In the genomic region with DNA sequence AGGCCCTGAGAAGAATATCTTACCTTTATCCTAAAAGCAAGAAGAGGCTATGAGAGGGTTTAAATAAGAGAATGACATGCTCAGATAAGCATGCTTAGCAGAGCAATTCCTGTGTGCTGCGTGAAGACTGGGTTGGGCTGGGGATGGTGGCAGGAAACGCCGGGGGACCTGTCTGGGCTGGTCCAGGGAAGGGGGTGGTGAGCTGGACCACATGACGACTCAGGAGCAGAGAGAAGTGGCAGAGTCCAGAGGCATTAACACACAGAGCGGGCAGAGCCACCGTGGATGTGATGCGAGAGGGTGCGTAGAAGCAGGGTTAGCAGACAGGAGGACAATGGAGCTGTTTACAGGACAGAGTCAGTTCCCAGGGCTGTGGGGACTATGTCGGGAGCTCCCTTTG, we compare ENCODE assay signal across 29 cellular contexts.
DNase-seq lines count a peak whose midpoint lies in the region; ATAC-seq, FAIRE-seq and TF ChIP-seq lines count a peak whose summit lies in the region.
"Had no signal": no experiment of that assay in that cellular context is flagged by ENCODE, and none has a peak within 500 bp of the region (broad histone marks: within the 10 kb centered on the region; RNA-seq: fewer than 3 reads in every experiment).

No MANE protein-coding gene starts in this region.

- H3K79me2 ChIP-seq in SK-N-SH (ENCODE audit: insufficient read depth), result no peaks in the 10 kb centered on the region

- H3K27ac Mint-ChIP-seq in neural crest cell (ENCODE audit: unreplicated experiment), result peak overlapping the region; percentile 81
- H3K27ac Mint-ChIP-seq in WTC11, result no peak overlapping the region
- H3K27ac Mint-ChIP-seq in activated CD4-positive, alpha-beta T cell treated with anti-CD3 and anti-CD28 coated beads, Interleukin-2, amount 10 ng/mL, durations not matched to agents 24 days and 14 days, result no peak overlapping the region
- H3K27ac Mint-ChIP-seq: activated CD8-positive, alpha-beta memory T cell treated with anti-CD3 and anti-CD28 coated beads, Interleukin-2, amount 10 ng/mL, durations not matched to agents 7 days and 5 days; activated T-cell treated with anti-CD3 and anti-CD28 coated beads, Interleukin-2, amount 50 U/mL, for 72 hours; naive thymus-derived CD4-positive, alpha-beta T cell; stimulated activated naive B cell treated with anti-CD40 and anti-IgM and Interleukin-4, amounts not matched to agents 10 μg/mL and 1 μg/mL and 100 μg/mL, for 72 hours had no signal

- no peak for TF ChIP-seq RAD21 in SK-N-SH (IDR thresholded peaks at IDR 0.05; ENCODE audit: low read length)

- H3K4me1 Mint-ChIP-seq in neural crest cell (peaks cover 12% of the 10 kb centered on the region), WTC11 (no peaks in the 10 kb centered on the region)
- H3K4me1 Mint-ChIP-seq in activated CD4-positive, alpha-beta T cell treated with anti-CD3 and anti-CD28 coated beads, Interleukin-2, amount 10 ng/mL, durations not matched to agents 24 days and 14 days, result no peaks in the 10 kb centered on the region
- H3K4me1 Mint-ChIP-seq: activated CD8-positive, alpha-beta memory T cell treated with anti-CD3 and anti-CD28 coated beads, Interleukin-2, amount 10 ng/mL, durations not matched to agents 7 days and 5 days; naive thymus-derived CD4-positive, alpha-beta T cell; stimulated activated naive B cell treated with anti-CD40 and anti-IgM and Interleukin-4, amounts not matched to agents 10 μg/mL and 1 μg/mL and 100 μg/mL, for 72 hours had no signal

- POLR2A ChIA-PET in SK-N-SH (lab: Yijun Ruan, JAX) (no interaction called here), WTC11 (lab: Charles Lee) (no interaction called here)

- DNase-seq in SK-N-SH (peak; percentile 42), bronchial epithelial cell (ENCODE audit: low read depth) (peak; percentile 94), neural crest cell (ENCODE audit: low read depth, low spot score) (no peak), WTC11 (ENCODE audit: low spot score) (no peak), epidermal melanocyte (ENCODE audit: insufficient read length, low spot score) (no peak)
- no peak for DNase-seq in activated CD4-positive, alpha-beta T cell treated with anti-CD3 and anti-CD28 coated beads, Interleukin-2, amount 10 ng/mL, durations not matched to agents 24 days and 14 days
- DNase-seq: activated CD4-positive, alpha-beta T cell treated with anti-CD3 and anti-CD28 coated beads, Interleukin-2, amount 50 U/mL, for 4 hours; activated CD8-positive, alpha-beta memory T cell treated with anti-CD3 and anti-CD28 coated beads, Interleukin-2, amount 10 ng/mL, durations not matched to agents 7 days and 5 days; activated T-cell treated with anti-CD3 and anti-CD28 coated beads, Interleukin-2, amount 50 U/mL, for 72 hours; Calu3; caudate nucleus; effector CD8-positive, alpha-beta T cell; EL; H7; heart left ventricle; naive thymus-derived CD4-positive, alpha-beta T cell; NCI-H1436; NCI-H2081; NCI-H446; SJCRH30; stimulated activated naive B cell treated with anti-CD40 and anti-IgM and Interleukin-4, amounts not matched to agents 10 μg/mL and 1 μg/mL and 100 μg/mL, for 72 hours had no signal

- no peaks in the 10 kb centered on the region for H3K36me3 Mint-ChIP-seq in neural crest cell (ENCODE audit: low read depth)
- no peaks in the 10 kb centered on the region for H3K36me3 Mint-ChIP-seq in WTC11
- no peaks in the 10 kb centered on the region for H3K36me3 Mint-ChIP-seq in activated CD4-positive, alpha-beta T cell treated with anti-CD3 and anti-CD28 coated beads, Interleukin-2, amount 10 ng/mL, durations not matched to agents 24 days and 14 days (ENCODE audit: low read depth)
- H3K36me3 Mint-ChIP-seq: activated CD8-positive, alpha-beta memory T cell treated with anti-CD3 and anti-CD28 coated beads, Interleukin-2, amount 10 ng/mL, durations not matched to agents 7 days and 5 days; naive thymus-derived CD4-positive, alpha-beta T cell; stimulated activated naive B cell treated with anti-CD40 and anti-IgM and Interleukin-4, amounts not matched to agents 10 μg/mL and 1 μg/mL and 100 μg/mL, for 72 hours had no signal

- no peaks in the 10 kb centered on the region for H4K20me1 ChIP-seq in SK-N-SH (ENCODE audit: insufficient read depth)

- H3K9ac ChIP-seq in SK-N-SH, result no peak overlapping the region
- H3K9ac ChIP-seq: KMS-11 had no signal

- 0 out of 2 replicates have a peak overlapping the region, but pooled peaks have one; percentile 52 for H2AFZ ChIP-seq in SK-N-SH (ENCODE audit: low read depth)

- CTCF ChIA-PET in SK-N-SH (lab: Yijun Ruan, JAX) (interaction anchor here (0.7 to 1.2 kb wide), 5 partner anchors 29 to 122 kb away, joined by 3 to 4 read pairs (median 3); no protein-coding TSS in a partner anchor), WTC11 (lab: Charles Lee) (interaction anchor here (1.1 to 2.2 kb wide), 2 partner anchors 29 to 121 kb away, joined by 3 to 8 read pairs; no protein-coding TSS in a partner anchor)

- TF ChIP-seq CTCF in SK-N-SH (IDR thresholded peaks at IDR 0.05), result no peak
- TF ChIP-seq CTCF in bronchial epithelial cell (IDR thresholded peaks at IDR 0.05; ENCODE audit: insufficient read depth, low read length, severe bottlenecking), result no peak
- no peak for TF ChIP-seq CTCF in neural crest cell (conservative IDR thresholded peaks at IDR 0.05)
- no peak for TF ChIP-seq CTCF in WTC11 (IDR thresholded peaks at IDR 0.05)

- H3K27me3 ChIP-seq in SK-N-SH (ENCODE audit: insufficient read depth) (no peaks in the 10 kb centered on the region), bronchial epithelial cell (ENCODE audit: control insufficient read depth, insufficient read depth, low read length) (no peaks in the 10 kb centered on the region)
- H3K27me3 ChIP-seq: ascending aorta, esophagus muscularis mucosa, heart left ventricle, SJCRH30 had no signal

- no peak for TF ChIP-seq EP300 in SK-N-SH (IDR thresholded peaks at IDR 0.05; ENCODE audit: borderline replicate concordance in 1 of 2, low read depth in 1 of 2, low read length in 1 of 2)

- no peak overlapping the region for H3K4me2 ChIP-seq in SK-N-SH
- H3K4me2 ChIP-seq: KMS-11 had no signal

- H3K9me3 ChIP-seq in SK-N-SH, result no peaks in the 10 kb centered on the region
- H3K9me3 ChIP-seq: ascending aorta, esophagus muscularis mucosa, heart left ventricle, SJCRH30 had no signal

- H3K36me3 ChIP-seq in SK-N-SH (replicated peaks in 1 of 2; ENCODE audit: control insufficient read depth in 1 of 2, insufficient read depth in 2 of 2, low read length in 1 of 2) (no peaks in the 10 kb centered on the region), bronchial epithelial cell (ENCODE audit: control insufficient read depth, insufficient read depth, low read length) (no peaks in the 10 kb centered on the region)
- H3K36me3 ChIP-seq: ascending aorta, esophagus muscularis mucosa, heart left ventricle, SJCRH30 had no signal

- peak; percentile 98 for FAIRE-seq in bronchial epithelial cell (lab: Jason Lieb, UNC)
- FAIRE-seq: A204.1, GM18507 had no signal

- no peak overlapping the region for H3K4me3 Mint-ChIP-seq in neural crest cell
- no peak overlapping the region for H3K4me3 Mint-ChIP-seq in WTC11
- no peak overlapping the region for H3K4me3 Mint-ChIP-seq in activated CD4-positive, alpha-beta T cell treated with anti-CD3 and anti-CD28 coated beads, Interleukin-2, amount 10 ng/mL, durations not matched to agents 24 days and 14 days
- H3K4me3 Mint-ChIP-seq: activated CD8-positive, alpha-beta memory T cell treated with anti-CD3 and anti-CD28 coated beads, Interleukin-2, amount 10 ng/mL, durations not matched to agents 7 days and 5 days; activated T-cell treated with anti-CD3 and anti-CD28 coated beads, Interleukin-2, amount 50 U/mL, for 72 hours; naive thymus-derived CD4-positive, alpha-beta T cell; stimulated activated naive B cell treated with anti-CD40 and anti-IgM and Interleukin-4, amounts not matched to agents 10 μg/mL and 1 μg/mL and 100 μg/mL, for 72 hours had no signal

- peaks cover 12% of the 10 kb centered on the region for H3F3A ChIP-seq in SK-N-SH (replicated peaks; ENCODE audit: insufficient read depth)

- H3K9me2 ChIP-seq in SK-N-SH, result no peaks in the 10 kb centered on the region

- H3K4me1 ChIP-seq in SK-N-SH (ENCODE audit: control insufficient read depth in 1 of 2, insufficient read depth in 2 of 2, low read depth in 1 of 2, low read length in 1 of 2), result peaks cover 21 to 54% of the 10 kb centered on the region in 2 experiments

- no peak overlapping the region for H3K4me3 ChIP-seq in SK-N-SH (ENCODE audit: low read depth in 2 of 2, low read length in 1 of 2)
- H3K4me3 ChIP-seq in bronchial epithelial cell (ENCODE audit: low read depth, low read length), result no peak overlapping the region
- H3K4me3 ChIP-seq: ascending aorta, coronary artery, esophagus muscularis mucosa, heart left ventricle, SJCRH30 had no signal

- intact Hi-C loops in activated CD4-positive, alpha-beta T cell treated with anti-CD3 and anti-CD28 coated beads, Interleukin-2, amount 10 ng/mL, durations not matched to agents 24 days and 14 days (cut with micrococcal nuclease), result no loop called here

- H3K9me3 Mint-ChIP-seq in neural crest cell (peaks cover 2% of the 10 kb centered on the region), WTC11 (0 out of 2 replicates have a peak, but pooled peaks cover 5% of the 10 kb centered on the region)
- no peaks in the 10 kb centered on the region for H3K9me3 Mint-ChIP-seq in activated CD4-positive, alpha-beta T cell treated with anti-CD3 and anti-CD28 coated beads, Interleukin-2, amount 10 ng/mL, durations not matched to agents 24 days and 14 days
- H3K9me3 Mint-ChIP-seq: activated T-cell treated with anti-CD3 and anti-CD28 coated beads, Interleukin-2, amount 50 U/mL, for 72 hours; naive thymus-derived CD4-positive, alpha-beta T cell; stimulated activated naive B cell treated with anti-CD40 and anti-IgM and Interleukin-4, amounts not matched to agents 10 μg/mL and 1 μg/mL and 100 μg/mL, for 72 hours had no signal

- peak overlapping the region in 1 of 2 experiments; percentile 79; a peak in 2 of 4 replicates for H3K27ac ChIP-seq in SK-N-SH (ENCODE audit: low read depth in 2 of 2, low read length in 1 of 2)
- H3K27ac ChIP-seq: ascending aorta, coronary artery, esophagus muscularis mucosa, heart left ventricle, KMS-11, SJCRH30 had no signal

- WGBS in SK-N-SH (ENCODE audit: low lambda C conversion rate), result 87% methylated on average over 9 of the region's 9 CpGs

- ATAC-seq in SK-N-SH treated with all-trans-retinoic acid at 6 μM for 48 hours, result no peak
- no peak for ATAC-seq in WTC11
- no peak for ATAC-seq in HG02870 (IDR thresholded peaks at IDR 0.05; ENCODE audit: unreplicated experiment)
- ATAC-seq: activated CD8-positive, alpha-beta memory T cell treated with anti-CD3 and anti-CD28 coated beads, Interleukin-2, amount 10 ng/mL, durations not matched to agents 7 days and 5 days; activated T-cell treated with anti-CD3 and anti-CD28 coated beads, Interleukin-2, amount 50 U/mL, for 72 hours; heart left ventricle; naive thymus-derived CD4-positive, alpha-beta T cell; stimulated activated naive B cell treated with anti-CD40 and anti-IgM and Interleukin-4, amounts not matched to agents 10 μg/mL and 1 μg/mL and 100 μg/mL, for 72 hours had no signal

- H3K27me3 Mint-ChIP-seq in neural crest cell (ENCODE audit: low read depth) (no peaks in the 10 kb centered on the region), WTC11 (ENCODE audit: low read depth) (peaks cover 2% of the 10 kb centered on the region; the same call in 1 of the 2 replicates)
- peaks cover 13% of the 10 kb centered on the region for H3K27me3 Mint-ChIP-seq in activated CD4-positive, alpha-beta T cell treated with anti-CD3 and anti-CD28 coated beads, Interleukin-2, amount 10 ng/mL, durations not matched to agents 24 days and 14 days

Comparison
In these comparisons a context has a peak if more than half of its experiments do, and no peak if none do; other contexts are left out.
1. DNase-seq: peak in SK-N-SH (single experiment) and bronchial epithelial cell (single experiment); none in neural crest cell (single experiment), WTC11 (single experiment), epidermal melanocyte (single experiment) and activated CD4-positive, alpha-beta T cell treated with anti-CD3 and anti-CD28 coated beads, Interleukin-2, amount 10 ng/mL, durations not matched to agents 24 days and 14 days (single experiment).